In genomic region chr6:83815631-83816030, GRCh38 we compare ENCODE assay signal across 18 cellular contexts. TPM values are rescaled to one million over a fixed set of nuclear protein-coding genes. Genes with fewer than 3 reads are reported as not detected.
DNase-seq lines count a peak whose midpoint lies in the region; TF ChIP-seq lines count a peak whose summit lies in the region.
"Had no signal": no experiment of that assay in that cellular context is flagged by ENCODE, and none has a peak within 500 bp of the region (broad histone marks: within the 10 kb centered on the region; RNA-seq: fewer than 3 reads in every experiment).

No MANE protein-coding gene starts in this region.

- CTCF ChIA-PET in MCF 10A (lab: Yijun Ruan, JAX), result interaction anchor here (0.7 kb wide), 1 partner anchor 27 kb away, joined by 3 read pairs; no protein-coding TSS in a partner anchor

- H3K4me3 Mint-ChIP-seq in MCF 10A (ENCODE audit: unreplicated experiment), result no peak overlapping the region
- H3K4me3 Mint-ChIP-seq: CD4-positive, alpha-beta T cell; effector memory CD8-positive, alpha-beta T cell had no signal

- H3K36me3 Mint-ChIP-seq in MCF 10A (ENCODE audit: insufficient read depth, unreplicated experiment), result no peaks in the 10 kb centered on the region

- BruUV-seq in MCF 10A (replicated peaks; lab: Mats Ljungman, UMichigan), result no TSS peak

- DNase-seq in MCF 10A (ENCODE audit: unreplicated experiment), result peak; percentile 41
- DNase-seq in breast epithelium (ENCODE audit: low spot score in 2 of 2), result no peak
- peak in 1 of 2 experiments; percentile 56 for DNase-seq in SJCRH30
- peak; percentile 55 for DNase-seq in fibroblast of villous mesenchyme (ENCODE audit: low read depth)
- DNase-seq in superior temporal gyrus (ENCODE audit: extremely low spot score), result peak; percentile 38
- no peak for DNase-seq in NCI-H82 (lab: John Stamatoyannopoulos, UW)
- DNase-seq in NAMALWA (ENCODE audit: low spot score), result no peak
- no peak for DNase-seq in DMS153 treated with DMSO at 0.1 percent for 48 hours (lab: John Stamatoyannopoulos, UW; ENCODE audit: unreplicated experiment)
- DNase-seq: activated CD4-positive, CD25-positive, alpha-beta regulatory T cell treated with anti-CD3 and anti-CD28 coated beads, Interleukin-2, amount 50 U/mL, for 72 hours; body of pancreas; CD4-positive, alpha-beta T cell; effector memory CD8-positive, alpha-beta T cell; NCI-H1436 treated with DMSO at 0.1 percent for 48 hours; right lobe of liver; RPMI8226; stimulated activated CD4-positive, alpha-beta T cell treated with anti-CD3 and anti-CD28 coated beads, Interleukin-4, amount 100 ng/mL, for 24 hours; T-helper 2 cell; thyroid gland had no signal

- H3K9me3 Mint-ChIP-seq in MCF 10A (ENCODE audit: unreplicated experiment), result no peaks in the 10 kb centered on the region
- H3K9me3 Mint-ChIP-seq: CD4-positive, alpha-beta T cell; effector memory CD8-positive, alpha-beta T cell had no signal

- H3K27me3 ChIP-seq in breast epithelium, result no peaks in the 10 kb centered on the region
- H3K27me3 ChIP-seq in SJCRH30, result no peaks in the 10 kb centered on the region
- H3K27me3 ChIP-seq: body of pancreas, right lobe of liver, thyroid gland had no signal

- TF ChIP-seq CTCF in MCF 10A (IDR thresholded peaks at IDR 0.05; ENCODE audit: unreplicated experiment) (no peak), breast epithelium (IDR thresholded peaks at IDR 0.05) (no peak), fibroblast of villous mesenchyme (IDR thresholded peaks at IDR 0.05; ENCODE audit: insufficient read depth, low read depth, low read length) (no peak)

- intact Hi-C loops in MCF 10A (cut with micrococcal nuclease) (no loop called here), breast epithelium (cut with DNase I; ENCODE audit: low total_unique reads) (no loop called here)

- peaks cover 13% of the 10 kb centered on the region for H3K4me1 Mint-ChIP-seq in MCF 10A (ENCODE audit: insufficient read depth, unreplicated experiment)

- H3K4me3 ChIP-seq in breast epithelium, result no peak overlapping the region
- H3K4me3 ChIP-seq in SJCRH30, result no peak overlapping the region
- no peak overlapping the region for H3K4me3 ChIP-seq in fibroblast of villous mesenchyme (ENCODE audit: low read depth, low read length)
- H3K4me3 ChIP-seq: body of pancreas, right lobe of liver, thyroid gland had no signal

- H3K27ac Mint-ChIP-seq in MCF 10A (ENCODE audit: low read depth, unreplicated experiment), result no peak overlapping the region
- H3K27ac Mint-ChIP-seq: CD4-positive, alpha-beta T cell; effector memory CD8-positive, alpha-beta T cell had no signal

- H3K27ac ChIP-seq in breast epithelium (no peak overlapping the region), SJCRH30 (peak overlapping the region; percentile 24; the same call in 1 of the 2 replicates)
- H3K27ac ChIP-seq: body of pancreas, right lobe of liver, thyroid gland had no signal

- H3K27me3 Mint-ChIP-seq in MCF 10A (ENCODE audit: insufficient read depth, unreplicated experiment), result no peaks in the 10 kb centered on the region
- H3K27me3 Mint-ChIP-seq: CD4-positive, alpha-beta T cell had no signal

- H3K4me1 ChIP-seq in breast epithelium (no peaks in the 10 kb centered on the region), SJCRH30 (peaks cover 13% of the 10 kb centered on the region)
- H3K4me1 ChIP-seq: body of pancreas, right lobe of liver, thyroid gland had no signal

- H3K36me3 ChIP-seq in breast epithelium, result no peaks in the 10 kb centered on the region
- H3K36me3 ChIP-seq in SJCRH30, result no peaks in the 10 kb centered on the region
- H3K36me3 ChIP-seq: right lobe of liver, thyroid gland had no signal

- POLR2A ChIA-PET in MCF 10A (lab: Yijun Ruan, JAX), result interaction anchor here (0.5 kb wide), 1 partner anchor 16 kb away, joined by 3 read pairs; no protein-coding TSS in a partner anchor

- no peak for TF ChIP-seq POLR2A in breast epithelium (IDR thresholded peaks at IDR 0.05)

- H3K9me3 ChIP-seq in breast epithelium (no peaks in the 10 kb centered on the region), SJCRH30 (replicated peaks) (no peaks in the 10 kb centered on the region)
- H3K9me3 ChIP-seq: body of pancreas, right lobe of liver, thyroid gland had no signal

RNA-seq across cellular contexts. Expression of gene RIPPLY2, which starts 37.5 kb away (rescaled TPM):
- total RNA-seq in MCF 10A (2022) (not detected in 2 replicates), breast epithelium (not detected), fibroblast of villous mesenchyme (not detected in 2 replicates)
- total RNA-seq in SJCRH30 (2014; rRNA removed; shearing (Covaris generic)), result 0.06 and 0.15 TPM in 2 replicates
- total RNA-seq: body of pancreas; CD4-positive, alpha-beta T cell; right lobe of liver; thyroid gland had no signal

RNA-seq across cellular contexts. Expression of gene CYB5R4, which starts 43.9 kb away (rescaled TPM):
- total RNA-seq in MCF 10A (2022), result 18.9 and 22.2 TPM in 2 replicates
- 10 to 100 TPM in 1 of 3 donors, 1 to 10 TPM in 2; 7.2 to 11.1 (median 7.8) TPM for total RNA-seq in breast epithelium
- 18.9 and 20.6 TPM in 2 replicates for total RNA-seq in SJCRH30 (2014; rRNA removed; shearing (Covaris generic))
- 4.8 and 9.9 TPM in 2 replicates for total RNA-seq in fibroblast of villous mesenchyme

Comparison
In these comparisons a context has a peak if more than half of its experiments do, and no peak if none do; other contexts are left out.
1. DNase-seq: peak in MCF 10A (single experiment), fibroblast of villous mesenchyme (single experiment) and superior temporal gyrus (single experiment); none in breast epithelium (0 of 2), NCI-H82 (single experiment), NAMALWA (single experiment) and DMS153 treated with DMSO at 0.1 percent for 48 hours (single experiment).